ENCODE assay signal across 12 cellular contexts in the genomic region with DNA sequence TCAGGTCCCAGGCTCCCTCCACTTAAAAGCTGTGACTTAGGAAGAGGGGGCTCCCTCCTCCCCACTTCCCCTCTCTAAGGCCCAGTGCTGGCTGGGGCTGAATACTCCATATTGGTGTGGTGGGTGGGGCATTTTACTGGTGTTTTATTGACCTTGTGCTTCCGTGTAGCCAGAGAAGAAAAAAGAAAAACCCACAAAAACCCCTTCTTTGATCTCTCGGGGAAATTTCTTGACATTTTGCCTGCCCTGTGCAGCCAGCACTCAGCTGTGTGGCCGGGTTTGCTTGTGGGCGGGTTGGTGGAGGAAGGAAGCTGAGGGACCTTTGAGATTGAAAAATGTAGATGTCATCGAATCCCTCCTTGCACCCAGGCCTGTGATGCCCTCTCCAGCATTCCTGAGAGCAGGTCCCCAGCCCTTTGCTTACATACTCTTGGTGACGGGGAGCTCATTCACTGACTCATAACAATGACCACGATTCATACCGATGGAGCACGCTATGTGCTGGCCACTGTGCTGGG. TPM values are rescaled to one million over a fixed set of nuclear protein-coding genes. Genes with fewer than 3 reads are reported as not detected.
DNase-seq lines count a peak whose midpoint lies in the region; ATAC-seq, FAIRE-seq and TF ChIP-seq lines count a peak whose summit lies in the region.
"Had no signal": no experiment of that assay in that cellular context is flagged by ENCODE, and none has a peak within 500 bp of the region (broad histone marks: within the 10 kb centered on the region; RNA-seq: fewer than 3 reads in every experiment).

No MANE protein-coding gene starts in this region.

- CTCF ChIA-PET in activated CD8-positive, alpha-beta memory T cell treated with anti-CD3 and anti-CD28 coated beads, Interleukin-2, amount 10 ng/mL, durations not matched to agents 7 days and 5 days (lab: Charles Lee), result interaction anchor here (1.0 to 2.9 kb wide), 7 partner anchors 9 to 180 kb away, joined by 4 to 17 read pairs (median 10); no protein-coding TSS in a partner anchor

- peak; percentile 79 for FAIRE-seq in GM18507 (lab: Jason Lieb, UNC)
- FAIRE-seq in small intestine (lab: Jason Lieb, UNC), result no peak
- FAIRE-seq: endometrium had no signal

- no peak for TF ChIP-seq CTCF in osteoblast (IDR thresholded peaks at IDR 0.05; ENCODE audit: extremely low read depth, low read depth, low read length)

- H3K27ac ChIP-seq in osteoblast (ENCODE audit: low read depth, low read length), result no peak overlapping the region
- H3K27ac ChIP-seq in small intestine (ENCODE audit: low read depth in 1 of 2, low read length in 1 of 2), result no peak overlapping the region
- H3K27ac ChIP-seq: left lung had no signal

- peaks cover 8% of the 10 kb centered on the region for H3K4me1 ChIP-seq in osteoblast (ENCODE audit: insufficient read depth, low read length)
- no peaks in the 10 kb centered on the region for H3K4me1 ChIP-seq in small intestine (ENCODE audit: control insufficient read depth in 2 of 2, insufficient read depth in 1 of 2, low read depth in 1 of 2, low read length in 1 of 2)
- H3K4me1 ChIP-seq: left lung had no signal

- no peaks in the 10 kb centered on the region for H4K20me1 ChIP-seq in osteoblast (ENCODE audit: insufficient read depth, low read length)

- peak overlapping the region; percentile 15 for H2AFZ ChIP-seq in osteoblast (ENCODE audit: low read length)

- H3K27ac Mint-ChIP-seq in activated CD8-positive, alpha-beta memory T cell treated with anti-CD3 and anti-CD28 coated beads, Interleukin-2, amount 10 ng/mL, durations not matched to agents 7 days and 5 days, result peak overlapping the region; percentile 93

- H3K4me2 ChIP-seq in osteoblast (ENCODE audit: insufficient read depth, low read length), result no peak overlapping the region

- H3K9me3 ChIP-seq in osteoblast (ENCODE audit: low read depth, low read length) (peaks cover 2% of the 10 kb centered on the region), small intestine (ENCODE audit: control insufficient read depth, low read depth) (no peaks in the 10 kb centered on the region)

- H3K9me3 Mint-ChIP-seq in activated CD8-positive, alpha-beta memory T cell treated with anti-CD3 and anti-CD28 coated beads, Interleukin-2, amount 10 ng/mL, durations not matched to agents 7 days and 5 days (ENCODE audit: low read depth), result peaks cover 15% of the 10 kb centered on the region

- peak; percentile 72 for ATAC-seq in HG03432 (IDR thresholded peaks at IDR 0.05; ENCODE audit: unreplicated experiment)
- peak; percentile 71 for ATAC-seq in activated CD8-positive, alpha-beta memory T cell treated with anti-CD3 and anti-CD28 coated beads, Interleukin-2, amount 10 ng/mL, durations not matched to agents 7 days and 5 days
- ATAC-seq: left lung had no signal

- H3K36me3 ChIP-seq in osteoblast (ENCODE audit: insufficient read depth, low read length) (no peaks in the 10 kb centered on the region), small intestine (ENCODE audit: control insufficient read depth in 2 of 2, insufficient read depth in 2 of 2, low read length in 2 of 2) (no peaks in the 10 kb centered on the region)
- H3K36me3 ChIP-seq: left lung had no signal

- no peaks in the 10 kb centered on the region for H3K27me3 ChIP-seq in osteoblast (ENCODE audit: insufficient read depth, low read length)
- no peaks in the 10 kb centered on the region for H3K27me3 ChIP-seq in small intestine (ENCODE audit: control insufficient read depth in 2 of 2, insufficient read depth in 2 of 2, low read length in 2 of 2)
- H3K27me3 ChIP-seq: left lung had no signal

- peaks cover 62% of the 10 kb centered on the region for H3K36me3 Mint-ChIP-seq in activated CD8-positive, alpha-beta memory T cell treated with anti-CD3 and anti-CD28 coated beads, Interleukin-2, amount 10 ng/mL, durations not matched to agents 7 days and 5 days

- no peaks in the 10 kb centered on the region for H3K79me2 ChIP-seq in osteoblast (ENCODE audit: insufficient read depth, low read length)

- H3K4me3 Mint-ChIP-seq in activated CD8-positive, alpha-beta memory T cell treated with anti-CD3 and anti-CD28 coated beads, Interleukin-2, amount 10 ng/mL, durations not matched to agents 7 days and 5 days, result peak overlapping the region; percentile 60

- no peak overlapping the region for H3K4me3 ChIP-seq in osteoblast (ENCODE audit: insufficient read depth, low read length)
- H3K4me3 ChIP-seq in small intestine (ENCODE audit: low read depth in 1 of 2, low read length in 2 of 2), result no peak overlapping the region
- H3K4me3 ChIP-seq: left lung had no signal

- no peaks in the 10 kb centered on the region for H3K27me3 Mint-ChIP-seq in activated CD8-positive, alpha-beta memory T cell treated with anti-CD3 and anti-CD28 coated beads, Interleukin-2, amount 10 ng/mL, durations not matched to agents 7 days and 5 days

- WGBS in small intestine, 3 donors, result 49 to 63% (median 50%) methylated on average over 9 of the region's 9 CpGs

- DNase-seq in GM18507 (ENCODE audit: extremely low spot score, insufficient read length, low read depth) (no peak), osteoblast (ENCODE audit: insufficient read length, low spot score, missing footprints) (no peak), small intestine (no peak), midbrain (lab: John Stamatoyannopoulos, UW) (no peak), KG1 (lab: John Stamatoyannopoulos, UW) (no peak), amygdala (lab: John Stamatoyannopoulos, UW) (no peak)
- peak; percentile 80 for DNase-seq in activated CD8-positive, alpha-beta memory T cell treated with anti-CD3 and anti-CD28 coated beads, Interleukin-2, amount 10 ng/mL, durations not matched to agents 7 days and 5 days
- DNase-seq: EL, left lung, NCI-H2227 treated with DMSO at 0.1 percent for 48 hours had no signal

- H3K4me1 Mint-ChIP-seq in activated CD8-positive, alpha-beta memory T cell treated with anti-CD3 and anti-CD28 coated beads, Interleukin-2, amount 10 ng/mL, durations not matched to agents 7 days and 5 days, result peaks cover 53% of the 10 kb centered on the region

RNA-seq across cellular contexts. Expression of a gene that starts 24.8 kb away (rescaled TPM):
- 10 to 100 TPM in 1 of 2 experiments, 1 to 10 TPM in 1; 3.8 to 14.8 TPM for total RNA-seq in activated CD8-positive, alpha-beta memory T cell treated with anti-CD3 and anti-CD28 coated beads, Interleukin-2, amount 10 ng/mL, durations not matched to agents 7 days and 5 days
- total RNA-seq in osteoblast, result under 0.01 and 0.29 TPM in 2 replicates
- polyA plus RNA-seq in small intestine, result 1 to 10 TPM in 1 of 3 donors, under 1 TPM in 1, not detected in 1; 0.54 to 2.1 TPM
